7 cellular contexts compared by ENCODE assay signal in the genomic region with DNA sequence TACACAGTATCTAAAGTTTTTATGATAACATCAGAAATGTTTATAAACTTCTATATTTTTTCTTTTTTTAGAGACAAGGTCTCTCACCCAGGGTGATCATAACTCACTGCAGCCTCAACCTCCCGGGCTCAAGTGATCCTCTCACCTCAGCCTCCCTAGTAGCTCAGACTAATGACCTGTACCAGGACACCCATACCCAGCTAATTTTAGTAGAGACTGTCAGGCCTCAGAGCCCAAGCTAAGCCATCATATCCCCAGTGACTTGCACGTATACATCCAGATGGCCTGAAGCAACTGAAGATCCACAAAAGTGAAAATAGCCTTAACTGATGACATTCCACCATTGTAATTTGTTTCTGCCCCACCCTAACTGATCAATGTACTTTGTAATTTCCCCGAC. TPM values are rescaled to one million over a fixed set of nuclear protein-coding genes. Genes with fewer than 3 reads are reported as not detected.
DNase-seq lines count a peak whose midpoint lies in the region; ATAC-seq and TF ChIP-seq lines count a peak whose summit lies in the region.
"Not testable (repeated sequence)": the region's sequence is repeated elsewhere in the genome, so short reads cannot be mapped to it uniquely, and the experiment has no call there.

No MANE protein-coding gene starts in this region.

- not testable (repeated sequence) for H3K27me3 ChIP-seq in CD8-positive, alpha-beta memory T cell (ENCODE audit: insufficient read depth, low read length, poor library complexity, severe bottlenecking); hepatocyte
- peaks cover 11% of the 10 kb centered on the region; the same call in 1 of the 2 replicates for H3K27me3 ChIP-seq in SK-N-SH (ENCODE audit: insufficient read depth)

- intact Hi-C loops in natural killer cell (cut with micrococcal nuclease), result loop anchor here (5.0 kb wide), 1 partner anchor 110 kb away; the partner anchor contains the start of gene SFT2D3

- not testable (repeated sequence) for H3K36me3 ChIP-seq in CD8-positive, alpha-beta memory T cell (ENCODE audit: insufficient read depth, low read length); SK-N-SH (replicated peaks in 1 of 2; ENCODE audit: control insufficient read depth in 1 of 2, insufficient read depth in 2 of 2, low read length in 1 of 2); hepatocyte (replicated peaks; ENCODE audit: insufficient read depth, low read depth)

- peaks cover 26% of the 10 kb centered on the region for H3K4me1 ChIP-seq in CD8-positive, alpha-beta memory T cell (ENCODE audit: insufficient read depth, low read length)
- not testable (repeated sequence) for H3K4me1 ChIP-seq in SK-N-SH (ENCODE audit: control insufficient read depth in 1 of 2, insufficient read depth in 2 of 2, low read depth in 1 of 2, low read length in 1 of 2)
- H3K4me1 ChIP-seq in hepatocyte (ENCODE audit: insufficient read depth), result peaks cover 20% of the 10 kb centered on the region

- peaks cover 38 to 44% (median 42%) of the 10 kb centered on the region in 3 donors for H3K4me1 Mint-ChIP-seq in CD8-positive, alpha-beta memory T cell
- peaks cover 40% of the 10 kb centered on the region for H3K4me1 Mint-ChIP-seq in activated CD4-positive, alpha-beta memory T cell treated with anti-CD3 and anti-CD28 coated beads, Interleukin-2, amount 10 ng/mL, durations not matched to agents 7 days and 5 days
- peaks cover 33% of the 10 kb centered on the region for H3K4me1 Mint-ChIP-seq in activated naive CD8-positive, alpha-beta T cell (ENCODE audit: low read depth)
- H3K4me1 Mint-ChIP-seq in natural killer cell, result peaks cover 37 to 39% of the 10 kb centered on the region in 2 donors
- H3K4me1 Mint-ChIP-seq in stimulated activated effector memory CD8-positive, alpha-beta T cell treated with anti-CD3 and anti-CD28 coated beads, Interleukin-12 subunit alpha, Interleukin-12 subunit beta, amount 100 ng/mL, for 72 hours, result peaks cover 36% of the 10 kb centered on the region

- H3K4me3 ChIP-seq in CD8-positive, alpha-beta memory T cell (ENCODE audit: low read length); SK-N-SH (ENCODE audit: low read depth in 2 of 2, low read length in 1 of 2); hepatocyte: not testable (repeated sequence)

- not testable (repeated sequence) for H3K9me3 Mint-ChIP-seq in CD8-positive, alpha-beta memory T cell; activated CD4-positive, alpha-beta memory T cell treated with anti-CD3 and anti-CD28 coated beads, Interleukin-2, amount 10 ng/mL, durations not matched to agents 7 days and 5 days; activated naive CD8-positive, alpha-beta T cell (ENCODE audit: low read depth); natural killer cell; stimulated activated effector memory CD8-positive, alpha-beta T cell treated with anti-CD3 and anti-CD28 coated beads, Interleukin-12 subunit alpha, Interleukin-12 subunit beta, amount 100 ng/mL, for 72 hours

- peak overlapping the region; percentile 3 to 99 (median 93) for H3K4me3 Mint-ChIP-seq in CD8-positive, alpha-beta memory T cell
- peak overlapping the region; percentile 12 for H3K4me3 Mint-ChIP-seq in activated CD4-positive, alpha-beta memory T cell treated with anti-CD3 and anti-CD28 coated beads, Interleukin-2, amount 10 ng/mL, durations not matched to agents 7 days and 5 days
- H3K4me3 Mint-ChIP-seq in activated naive CD8-positive, alpha-beta T cell, result peak overlapping the region; percentile 95
- H3K4me3 Mint-ChIP-seq in natural killer cell, result peak overlapping the region; percentile 21
- H3K4me3 Mint-ChIP-seq in stimulated activated effector memory CD8-positive, alpha-beta T cell treated with anti-CD3 and anti-CD28 coated beads, Interleukin-12 subunit alpha, Interleukin-12 subunit beta, amount 100 ng/mL, for 72 hours, result peak overlapping the region; percentile 99

- not testable (repeated sequence) for H3K9me2 ChIP-seq in SK-N-SH; hepatocyte (replicated peaks; ENCODE audit: insufficient read depth)

- POLR2A ChIA-PET in CD8-positive, alpha-beta memory T cell (lab: Charles Lee); SK-N-SH (lab: Yijun Ruan, JAX): not testable (repeated sequence)
- POLR2A ChIA-PET in activated CD4-positive, alpha-beta memory T cell treated with anti-CD3 and anti-CD28 coated beads, Interleukin-2, amount 10 ng/mL, durations not matched to agents 7 days and 5 days (lab: Charles Lee), result interaction anchor here (1.5 to 3.0 kb wide), 5 partner anchors 18 to 216 kb away, joined by 6 to 22 read pairs (median 16); partner anchors contain the start of genes POLR2D, SAP130 and SFT2D3

- H3K36me3 Mint-ChIP-seq in CD8-positive, alpha-beta memory T cell, result peaks cover 0 to 18% (median 3%) of the 10 kb centered on the region in 3 donors
- H3K36me3 Mint-ChIP-seq in activated CD4-positive, alpha-beta memory T cell treated with anti-CD3 and anti-CD28 coated beads, Interleukin-2, amount 10 ng/mL, durations not matched to agents 7 days and 5 days (ENCODE audit: low read depth), result peaks cover 20% of the 10 kb centered on the region
- not testable (repeated sequence) for H3K36me3 Mint-ChIP-seq in activated naive CD8-positive, alpha-beta T cell; natural killer cell
- peaks cover 33% of the 10 kb centered on the region for H3K36me3 Mint-ChIP-seq in stimulated activated effector memory CD8-positive, alpha-beta T cell treated with anti-CD3 and anti-CD28 coated beads, Interleukin-12 subunit alpha, Interleukin-12 subunit beta, amount 100 ng/mL, for 72 hours

- WGBS in SK-N-SH (ENCODE audit: low lambda C conversion rate), result 95% methylated on average over 3 of the region's 3 CpGs
- 96% methylated on average over 3 of the region's 3 CpGs for WGBS in hepatocyte (ENCODE audit: low lambda C conversion rate, missing lambda C conversion rate)

- H3K27me3 Mint-ChIP-seq in CD8-positive, alpha-beta memory T cell; activated CD4-positive, alpha-beta memory T cell treated with anti-CD3 and anti-CD28 coated beads, Interleukin-2, amount 10 ng/mL, durations not matched to agents 7 days and 5 days; activated naive CD8-positive, alpha-beta T cell; natural killer cell (ENCODE audit: low read depth in 2 of 2): not testable (repeated sequence)

- CTCF ChIA-PET in CD8-positive, alpha-beta memory T cell (lab: Charles Lee), result interaction anchor here (1.5 to 1.6 kb wide), 2 partner anchors 8 to 111 kb away, joined by 3 to 5 read pairs; partner anchors contain the start of gene SFT2D3
- CTCF ChIA-PET in SK-N-SH (lab: Yijun Ruan, JAX); activated CD4-positive, alpha-beta memory T cell treated with anti-CD3 and anti-CD28 coated beads, Interleukin-2, amount 10 ng/mL, durations not matched to agents 7 days and 5 days (lab: Charles Lee): not testable (repeated sequence)

- ATAC-seq in natural killer cell; stimulated activated effector memory CD8-positive, alpha-beta T cell treated with anti-CD3 and anti-CD28 coated beads, Interleukin-12 subunit alpha, Interleukin-12 subunit beta, amount 100 ng/mL, for 72 hours: not testable (repeated sequence)

- not testable (repeated sequence) for H3K9me3 ChIP-seq in CD8-positive, alpha-beta memory T cell (ENCODE audit: low read length); SK-N-SH; hepatocyte (ENCODE audit: low read depth)

- not testable (repeated sequence) for TF ChIP-seq EP300 in SK-N-SH (IDR thresholded peaks at IDR 0.05; ENCODE audit: borderline replicate concordance in 1 of 2, low read depth in 1 of 2, low read length in 1 of 2)

- H3K27ac ChIP-seq in CD8-positive, alpha-beta memory T cell (ENCODE audit: low read depth, low read length); SK-N-SH (ENCODE audit: low read depth in 2 of 2, low read length in 1 of 2): not testable (repeated sequence)
- peak overlapping the region; percentile 98 for H3K27ac ChIP-seq in hepatocyte

- H3K27ac Mint-ChIP-seq in CD8-positive, alpha-beta memory T cell, result peak overlapping the region in 3 of 8 donors; percentile 1 to 98 (median 4)
- not testable (repeated sequence) for H3K27ac Mint-ChIP-seq in activated CD4-positive, alpha-beta memory T cell treated with anti-CD3 and anti-CD28 coated beads, Interleukin-2, amount 10 ng/mL, durations not matched to agents 7 days and 5 days; stimulated activated effector memory CD8-positive, alpha-beta T cell treated with anti-CD3 and anti-CD28 coated beads, Interleukin-12 subunit alpha, Interleukin-12 subunit beta, amount 100 ng/mL, for 72 hours
- H3K27ac Mint-ChIP-seq in activated naive CD8-positive, alpha-beta T cell, result peak overlapping the region; percentile 36
- peak overlapping the region; percentile 100 for H3K27ac Mint-ChIP-seq in natural killer cell

- DNase-seq in CD8-positive, alpha-beta memory T cell; SK-N-SH; activated CD4-positive, alpha-beta memory T cell treated with anti-CD3 and anti-CD28 coated beads, Interleukin-2, amount 10 ng/mL, durations not matched to agents 7 days and 5 days; hepatocyte (ENCODE audit: low spot score); natural killer cell; stimulated activated effector memory CD8-positive, alpha-beta T cell treated with anti-CD3 and anti-CD28 coated beads, Interleukin-12 subunit alpha, Interleukin-12 subunit beta, amount 100 ng/mL, for 72 hours (ENCODE audit: low spot score in 2 of 2): not testable (repeated sequence)

- TF ChIP-seq CTCF in SK-N-SH (IDR thresholded peaks at IDR 0.05); hepatocyte (IDR thresholded peaks at IDR 0.05; ENCODE audit: poor library complexity); natural killer cell (IDR thresholded peaks at IDR 0.05): not testable (repeated sequence)

- H3F3A ChIP-seq in SK-N-SH (replicated peaks; ENCODE audit: insufficient read depth), result not testable (repeated sequence)

- not testable (repeated sequence) for H3K4me2 ChIP-seq in SK-N-SH, hepatocyte

- H4K20me1 ChIP-seq in SK-N-SH (ENCODE audit: insufficient read depth) (peaks cover 26% of the 10 kb centered on the region), hepatocyte (ENCODE audit: insufficient read depth, poor library complexity, severe bottlenecking) (peaks cover 26% of the 10 kb centered on the region)

- peak overlapping the region; percentile 98 for H2AFZ ChIP-seq in SK-N-SH (ENCODE audit: low read depth)
- H2AFZ ChIP-seq in hepatocyte, result not testable (repeated sequence)

- H3K79me2 ChIP-seq in SK-N-SH (ENCODE audit: insufficient read depth) (peaks cover 36% of the 10 kb centered on the region), hepatocyte (peaks cover 33% of the 10 kb centered on the region)

- TF ChIP-seq RAD21 in SK-N-SH (IDR thresholded peaks at IDR 0.05; ENCODE audit: low read length), result not testable (repeated sequence)

- not testable (repeated sequence) for H3K9ac ChIP-seq in SK-N-SH

RNA-seq across cellular contexts. Expression of gene WDR33, which starts 1.5 kb away (rescaled TPM):
- 10 to 100 TPM; 84.8 to 88.1 TPM for total RNA-seq in CD8-positive, alpha-beta memory T cell
- 51.6 TPM for polyA plus RNA-seq in CD8-positive, alpha-beta memory T cell
- polyA plus RNA-seq in SK-N-SH (2012; rRNA removed), result 12.4 and 16.1 TPM in 2 replicates
- 15.7 and 17.7 TPM in 2 replicates for polyA plus RNA-seq in SK-N-SH (2012; cell fraction: cytosol; rRNA removed)
- 10.4 and 18.0 TPM in 2 replicates for polyA plus RNA-seq in SK-N-SH (2012; cell fraction: nucleus; rRNA removed)
- total RNA-seq in activated CD4-positive, alpha-beta memory T cell treated with anti-CD3 and anti-CD28 coated beads, Interleukin-2, amount 10 ng/mL, durations not matched to agents 7 days and 5 days, result 10 to 100 TPM; 63.7 to 65.1 TPM
- 36.2 and 47.5 TPM in 2 replicates for total RNA-seq in hepatocyte
- polyA plus RNA-seq in hepatocyte, result 33.5 and 43.3 TPM in 2 replicates
- 10 to 100 TPM; 55.2 to 78.4 (median 55.3) TPM for total RNA-seq in natural killer cell

RNA-seq across cellular contexts. Expression of gene POLR2D, which starts 45.5 kb away (rescaled TPM):
- 10 to 100 TPM; 92.3 to 96.4 TPM for total RNA-seq in CD8-positive, alpha-beta memory T cell
- polyA plus RNA-seq in CD8-positive, alpha-beta memory T cell, result 38.7 TPM
- polyA plus RNA-seq in SK-N-SH (2012; rRNA removed) (11.0 and 11.5 TPM in 2 replicates), hepatocyte (22.0 and 31.4 TPM in 2 replicates)
- 15.3 and 16.4 TPM in 2 replicates for polyA plus RNA-seq in SK-N-SH (2012; cell fraction: cytosol; rRNA removed)
- 5.0 and 7.3 TPM in 2 replicates for polyA plus RNA-seq in SK-N-SH (2012; cell fraction: nucleus; rRNA removed)
- total RNA-seq in activated CD4-positive, alpha-beta memory T cell treated with anti-CD3 and anti-CD28 coated beads, Interleukin-2, amount 10 ng/mL, durations not matched to agents 7 days and 5 days, result 10 to 100 TPM; 43.8 to 45.7 TPM
- total RNA-seq in hepatocyte (19.9 and 25.2 TPM in 2 replicates), natural killer cell (10 to 100 TPM; 25.4 to 30.7 (median 29.8) TPM)

Comparison
In these comparisons a context has a peak if more than half of its experiments do, and no peak if none do; other contexts are left out.
1. H3K4me3 Mint-ChIP-seq: peak in every context shown above with its lines; median percentile 99 in stimulated activated effector memory CD8-positive, alpha-beta T cell treated with anti-CD3 and anti-CD28 coated beads, Interleukin-12 subunit alpha, Interleukin-12 subunit beta, amount 100 ng/mL, for 72 hours; 95 in activated naive CD8-positive, alpha-beta T cell; 93 in CD8-positive, alpha-beta memory T cell; 21 in natural killer cell; 12 in activated CD4-positive, alpha-beta memory T cell treated with anti-CD3 and anti-CD28 coated beads, Interleukin-2, amount 10 ng/mL, durations not matched to agents 7 days and 5 days.